Comparison of ENCODE assay signal across 8 cellular contexts in the genomic region with DNA sequence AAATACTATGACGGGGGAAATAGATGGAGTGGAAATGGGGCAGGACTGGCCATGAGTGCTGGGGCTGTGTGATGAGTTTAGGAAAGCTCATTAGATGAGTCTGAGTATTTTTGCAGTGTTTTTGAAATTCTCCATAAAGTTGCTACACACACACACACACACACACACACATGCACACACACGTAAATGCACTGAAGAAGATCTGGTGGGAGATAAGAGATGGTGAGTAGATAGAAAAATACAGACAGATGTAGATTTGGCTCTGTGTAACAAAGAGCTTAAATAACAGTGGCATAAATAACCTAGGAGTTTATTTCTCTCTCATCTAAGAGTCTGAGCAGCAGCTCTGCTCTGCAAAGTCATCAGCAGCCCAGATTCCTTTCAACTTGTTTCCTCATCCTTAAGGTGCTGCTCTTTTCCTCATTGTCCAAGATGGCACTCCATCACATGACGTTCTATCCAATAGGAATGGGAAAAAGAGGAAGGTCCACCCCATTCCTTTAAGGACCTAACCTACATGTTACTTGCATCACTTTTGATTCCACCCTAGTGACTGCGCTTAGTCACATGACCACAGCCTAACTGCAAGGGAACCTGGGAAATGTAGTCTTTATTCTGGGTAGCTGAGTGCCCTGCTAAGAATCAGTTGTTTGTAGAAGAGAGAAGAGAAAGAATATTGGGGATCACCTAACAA.
DNase-seq lines count a peak whose midpoint lies in the region; ATAC-seq, FAIRE-seq and TF ChIP-seq lines count a peak whose summit lies in the region.

No MANE protein-coding gene starts in this region.

- intact Hi-C loops in HepG2 (cut with micrococcal nuclease; ENCODE audit: unreplicated experiment) = no loop called here
- intact Hi-C loops in right lobe of liver (cut with DNase I) = no loop called here

- no peaks in the 10 kb centered on the region for H3K79me2 ChIP-seq in HepG2 (ENCODE audit: insufficient read depth, low read length)

- H3K36me3 ChIP-seq in HepG2 (replicated peaks in 1 of 2; ENCODE audit: control insufficient read depth in 1 of 2, insufficient read depth in 2 of 2, low read length in 2 of 2) (no peaks in the 10 kb centered on the region), right lobe of liver (no peaks in the 10 kb centered on the region)

- no peak for ATAC-seq in HepG2
- no peak for ATAC-seq in right lobe of liver
- ATAC-seq in stimulated activated effector memory CD8-positive, alpha-beta T cell treated with anti-CD3 and anti-CD28 coated beads, Interleukin-12 subunit alpha, Interleukin-12 subunit beta, amount 100 ng/mL, for 72 hours = peak; percentile 65

- POLR2A ChIA-PET in HepG2 (lab: Yijun Ruan, JAX) = no interaction called here

- no peaks in the 10 kb centered on the region for H3K36me3 Mint-ChIP-seq in stimulated activated effector memory CD8-positive, alpha-beta T cell treated with anti-CD3 and anti-CD28 coated beads, Interleukin-12 subunit alpha, Interleukin-12 subunit beta, amount 100 ng/mL, for 72 hours

- TF ChIP-seq RAD21 in HepG2 (CRISPR knock-in tag; IDR thresholded peaks at IDR 0.05) = no peak

- H3K4me1 ChIP-seq in HepG2 (ENCODE audit: insufficient read depth, low read length) (peaks cover under 1% of the 10 kb centered on the region; the same call in 1 of the 2 replicates), right lobe of liver (no peaks in the 10 kb centered on the region)

- H3K27me3 ChIP-seq in HepG2 (ENCODE audit: control insufficient read depth in 1 of 2, insufficient read depth in 2 of 2, low read length in 2 of 2) (peaks cover 2 to 15% of the 10 kb centered on the region in 2 experiments; a peak in 2 of 5 replicates), right lobe of liver (no peaks in the 10 kb centered on the region)

- TF ChIP-seq CTCF in HepG2 (CRISPR knock-in tag; IDR thresholded peaks at IDR 0.05) (no peak), right lobe of liver (IDR thresholded peaks at IDR 0.05) (no peak)

- no peak overlapping the region for H3K4me2 ChIP-seq in HepG2 (ENCODE audit: low read depth, low read length)

- DNase-seq in HepG2 (ENCODE audit: low spot score) (peak; percentile 21), right lobe of liver (no peak), NCI-H82 treated with DMSO at 0.1 percent for 48 hours (lab: John Stamatoyannopoulos, UW; ENCODE audit: unreplicated experiment) (peak; percentile 94), fibroblast of gingiva (ENCODE audit: low read depth) (peak; percentile 64), GM12891 (ENCODE audit: insufficient read length, low spot score) (no peak), KG1 (lab: John Stamatoyannopoulos, UW) (no peak)
- DNase-seq in stimulated activated effector memory CD8-positive, alpha-beta T cell treated with anti-CD3 and anti-CD28 coated beads, Interleukin-12 subunit alpha, Interleukin-12 subunit beta, amount 100 ng/mL, for 72 hours (ENCODE audit: low spot score in 2 of 2) = no peak
- DNase-seq in activated CD4-positive, alpha-beta T cell treated with anti-CD3 and anti-CD28 coated beads for 1 hour = no peak

- no peak overlapping the region for H3K9ac ChIP-seq in HepG2 (ENCODE audit: insufficient read depth, low read depth, low read length)

- no peaks in the 10 kb centered on the region for H4K20me1 ChIP-seq in HepG2 (ENCODE audit: insufficient read depth, low read length)

- H3K4me3 Mint-ChIP-seq in stimulated activated effector memory CD8-positive, alpha-beta T cell treated with anti-CD3 and anti-CD28 coated beads, Interleukin-12 subunit alpha, Interleukin-12 subunit beta, amount 100 ng/mL, for 72 hours = no peak overlapping the region

- no peak for TF ChIP-seq POLR2A in HepG2 (IDR thresholded peaks at IDR 0.05; ENCODE audit: insufficient read depth in 1 of 2, low read depth in 2 of 2, low read length in 2 of 2)
- no peak for TF ChIP-seq POLR2A in right lobe of liver (IDR thresholded peaks at IDR 0.05)
- no peak for TF ChIP-seq POLR2A in GM12891 (IDR thresholded peaks at IDR 0.05; ENCODE audit: low read depth, low read length)

- H3K4me1 Mint-ChIP-seq in stimulated activated effector memory CD8-positive, alpha-beta T cell treated with anti-CD3 and anti-CD28 coated beads, Interleukin-12 subunit alpha, Interleukin-12 subunit beta, amount 100 ng/mL, for 72 hours = no peaks in the 10 kb centered on the region

- no peak overlapping the region for H3K27ac Mint-ChIP-seq in stimulated activated effector memory CD8-positive, alpha-beta T cell treated with anti-CD3 and anti-CD28 coated beads, Interleukin-12 subunit alpha, Interleukin-12 subunit beta, amount 100 ng/mL, for 72 hours

- no peak overlapping the region for H2AFZ ChIP-seq in HepG2 (ENCODE audit: low read length)

- no peaks in the 10 kb centered on the region for H3K9me3 Mint-ChIP-seq in stimulated activated effector memory CD8-positive, alpha-beta T cell treated with anti-CD3 and anti-CD28 coated beads, Interleukin-12 subunit alpha, Interleukin-12 subunit beta, amount 100 ng/mL, for 72 hours

- FAIRE-seq in HepG2 (lab: Jason Lieb, UNC) (no peak), GM12891 (lab: Jason Lieb, UNC) (no peak)

- in situ Hi-C loops in HepG2 (cut with HindIII; ENCODE audit: extremely low pct_ligation_motif_present, low pct_unique_long_range_greater_than_20kb) = no loop called here

- TF ChIP-seq EP300 in HepG2 (IDR thresholded peaks at IDR 0.05; ENCODE audit: low read depth in 2 of 2, low read length in 2 of 2) (no peak), HepG2 (CRISPR knock-in tag; IDR thresholded peaks at IDR 0.05; ENCODE audit: borderline replicate concordance) (no peak)

- CTCF ChIA-PET in HepG2 (lab: Yijun Ruan, JAX; ENCODE audit: low intra/inter-chr PET ratio, low total read pairs) = no interaction called here

- no TSS peak for BruUV-seq in HepG2 (replicated peaks; lab: Mats Ljungman, UMichigan)

- H3K9me3 ChIP-seq in HepG2 (ENCODE audit: low read length) (no peaks in the 10 kb centered on the region), right lobe of liver (no peaks in the 10 kb centered on the region)

- H3K4me3 ChIP-seq in HepG2 (replicated peaks in 1 of 3; ENCODE audit: insufficient read depth in 1 of 3, low read depth in 2 of 3, low read length in 3 of 3) (no peak overlapping the region), right lobe of liver (no peak overlapping the region)

- no peak overlapping the region for H3K27ac ChIP-seq in HepG2 (ENCODE audit: extremely low read length, insufficient read depth, low read length)
- no peak overlapping the region for H3K27ac ChIP-seq in right lobe of liver

- 9% methylated on average over 4 of the region's 4 CpGs for WGBS in HepG2 (ENCODE audit: low lambda C conversion rate)
- 19% methylated on average over 4 of the region's 4 CpGs for WGBS in right lobe of liver (ENCODE audit: insufficient coverage, low coverage, low lambda C conversion rate, missing lambda C conversion rate)

TF ChIP-seq in HepG2, 621 proteins besides CTCF, POLR2A, EP300 and RAD21 (continues in another document):
- 0 out of 2 replicates have a peak, but pooled peaks have one; percentile 19 for TF ChIP-seq CEBPG (CRISPR knock-in tag; IDR thresholded peaks at IDR 0.05)
- TF ChIP-seq, protein P1, sequence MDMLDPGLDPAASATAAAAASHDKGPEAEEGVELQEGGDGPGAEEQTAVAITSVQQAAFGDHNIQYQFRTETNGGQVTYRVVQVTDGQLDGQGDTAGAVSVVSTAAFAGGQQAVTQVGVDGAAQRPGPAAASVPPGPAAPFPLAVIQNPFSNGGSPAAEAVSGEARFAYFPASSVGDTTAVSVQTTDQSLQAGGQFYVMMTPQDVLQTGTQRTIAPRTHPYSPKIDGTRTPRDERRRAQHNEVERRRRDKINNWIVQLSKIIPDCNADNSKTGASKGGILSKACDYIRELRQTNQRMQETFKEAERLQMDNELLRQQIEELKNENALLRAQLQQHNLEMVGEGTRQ (IDR thresholded peaks at IDR 0.05; ENCODE audit: low read depth, low read length) = no peak
- TF ChIP-seq, protein P1 (CRISPR knock-in tag; IDR thresholded peaks at IDR 0.05; ENCODE audit: borderline replicate concordance) = no peak; the same call in 1 of the 2 replicates
- TF ChIP-seq KLF16 (CRISPR knock-in tag; IDR thresholded peaks at IDR 0.05) = no peak
- no peak for TF ChIP-seq NKX3-1 (CRISPR knock-in tag; IDR thresholded peaks at IDR 0.05)
- TF ChIP-seq TCF7L2 (IDR thresholded peaks at IDR 0.05; ENCODE audit: low read depth, low read length) = no peak
- no peak for TF ChIP-seq KDM3A (CRISPR knock-in tag; IDR thresholded peaks at IDR 0.05; ENCODE audit: low read depth)
- no peak for TF ChIP-seq ZBTB21 (CRISPR knock-in tag; IDR thresholded peaks at IDR 0.05)

TF ChIP-seq in GM12891, 5 proteins besides CTCF, POLR2A, EP300 and RAD21:
- TF ChIP-seq POU2F2 (IDR thresholded peaks at IDR 0.05; ENCODE audit: low read depth, low read length) (no peak), SPI1 (IDR thresholded peaks at IDR 0.05; ENCODE audit: low read depth, low read length) (no peak), POLR2AphosphoS5 (IDR thresholded peaks at IDR 0.05; ENCODE audit: low read depth, low read length) (no peak), TAF1 (IDR thresholded peaks at IDR 0.05; ENCODE audit: low read depth, low read length) (no peak), PAX5 (IDR thresholded peaks at IDR 0.05; ENCODE audit: insufficient read depth, low read length, severe bottlenecking) (no peak)
TF ChIP-seq in GM12891: peak in this region for 0.

Comparison
In these comparisons a context has a peak if more than half of its experiments do, and no peak if none do; other contexts are left out.
1. DNase-seq: peak in HepG2 (single experiment), NCI-H82 treated with DMSO at 0.1 percent for 48 hours (single experiment) and fibroblast of gingiva (single experiment); none in right lobe of liver (0 of 3), stimulated activated effector memory CD8-positive, alpha-beta T cell treated with anti-CD3 and anti-CD28 coated beads, Interleukin-12 subunit alpha, Interleukin-12 subunit beta, amount 100 ng/mL, for 72 hours (0 of 2), GM12891 (single experiment), KG1 (single experiment) and activated CD4-positive, alpha-beta T cell treated with anti-CD3 and anti-CD28 coated beads for 1 hour (single experiment).